In the genomic region with DNA sequence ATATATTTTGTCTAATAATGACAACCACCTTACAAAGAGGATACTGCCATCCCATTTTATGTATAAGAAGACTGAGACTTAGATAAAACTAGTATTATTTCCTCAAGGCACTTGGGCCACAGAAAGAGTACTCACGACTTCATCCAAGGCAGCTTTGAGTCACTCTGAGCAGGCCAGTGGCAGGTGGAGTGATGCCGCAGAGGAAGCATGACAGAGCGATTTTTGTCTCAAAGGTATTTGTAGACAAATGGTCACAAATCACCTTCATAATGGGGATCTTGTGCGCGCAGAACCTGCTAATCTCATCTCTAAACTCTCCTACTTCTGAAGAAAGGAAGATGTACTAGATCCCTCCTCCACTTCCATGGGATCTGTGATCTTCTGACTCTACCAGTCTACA, we compare ENCODE assay signal across 26 cellular contexts.
"Had no signal": no experiment of that assay in that cellular context is flagged by ENCODE, and none has a peak within 500 bp of the region (broad histone marks: within the 10 kb centered on the region; RNA-seq: fewer than 3 reads in every experiment).

No MANE protein-coding gene starts in this region.

- H3K27ac Mint-ChIP-seq: natural killer cell; nephron; stimulated activated effector memory CD8-positive, alpha-beta T cell treated with anti-CD3 and anti-CD28 coated beads, Interleukin-12 subunit alpha, Interleukin-12 subunit beta, amount 100 ng/mL, for 72 hours; stimulated activated naive B cell treated with anti-CD40 and anti-IgM and Interleukin-4, amounts not matched to agents 10 μg/mL and 1 μg/mL and 100 μg/mL, for 72 hours; stimulated activated naive CD8-positive, alpha-beta T cell treated with anti-CD3 and anti-CD28 coated beads, Interleukin-15, Interleukin-2, amounts not matched to agents 100 ng/mL and 50 ng/mL, for 24 hours had no signal

- H3K9me3 Mint-ChIP-seq: stimulated activated effector memory CD8-positive, alpha-beta T cell treated with anti-CD3 and anti-CD28 coated beads, Interleukin-12 subunit alpha, Interleukin-12 subunit beta, amount 100 ng/mL, for 72 hours; stimulated activated naive CD8-positive, alpha-beta T cell treated with anti-CD3 and anti-CD28 coated beads, Interleukin-15, Interleukin-2, amounts not matched to agents 100 ng/mL and 50 ng/mL, for 24 hours had no signal

- H3K4me3 ChIP-seq: pancreas, prostate gland, right atrium auricular region, right lobe of liver, sigmoid colon, stomach, thoracic aorta, thyroid gland, tibial nerve, upper lobe of left lung, vagina had no signal

- H3K36me3 ChIP-seq: neutrophil, pancreas, prostate gland, right atrium auricular region, right lobe of liver, sigmoid colon, stomach, thoracic aorta, thyroid gland, tibial nerve, upper lobe of left lung, vagina had no signal

- DNase-seq: natural killer cell; nucleus accumbens; pancreas; retina; right lobe of liver; sigmoid colon; small intestine; stimulated activated CD4-positive, alpha-beta T cell treated with anti-CD3 and anti-CD28 coated beads, Interleukin-15, amount 100 ng/mL, for 24 hours; stimulated activated CD4-positive, alpha-beta T cell treated with anti-CD3 and anti-CD28 coated beads, Interleukin-2, amount 100 ng/mL, for 24 hours; stimulated activated CD4-positive, alpha-beta T cell treated with anti-CD3 and anti-CD28 coated beads, Interleukin-2, amount 100 ng/mL, for 48 hours; stimulated activated CD4-positive, alpha-beta T cell treated with anti-CD3 and anti-CD28 coated beads, Interleukin-4, amount 100 ng/mL, for 24 hours; stimulated activated naive B cell treated with anti-CD40 and anti-IgM and Interleukin-4, amounts not matched to agents 10 μg/mL and 1 μg/mL and 100 μg/mL, for 72 hours; stimulated activated naive CD4-positive, alpha-beta T cell treated with Interleukin-2 at 50 U/mL for 16 hours; stomach; thyroid gland; trophoblast cell; upper lobe of left lung had no signal

- H3K4me3 Mint-ChIP-seq: natural killer cell; nephron; stimulated activated effector memory CD8-positive, alpha-beta T cell treated with anti-CD3 and anti-CD28 coated beads, Interleukin-12 subunit alpha, Interleukin-12 subunit beta, amount 100 ng/mL, for 72 hours; stimulated activated naive B cell treated with anti-CD40 and anti-IgM and Interleukin-4, amounts not matched to agents 10 μg/mL and 1 μg/mL and 100 μg/mL, for 72 hours; stimulated activated naive CD8-positive, alpha-beta T cell treated with anti-CD3 and anti-CD28 coated beads, Interleukin-15, Interleukin-2, amounts not matched to agents 100 ng/mL and 50 ng/mL, for 24 hours had no signal

- H3K4me1 Mint-ChIP-seq: natural killer cell; nephron; stimulated activated naive B cell treated with anti-CD40 and anti-IgM and Interleukin-4, amounts not matched to agents 10 μg/mL and 1 μg/mL and 100 μg/mL, for 72 hours had no signal

- ATAC-seq: natural killer cell; pancreas; right lobe of liver; stimulated activated effector memory CD8-positive, alpha-beta T cell treated with anti-CD3 and anti-CD28 coated beads, Interleukin-12 subunit alpha, Interleukin-12 subunit beta, amount 100 ng/mL, for 72 hours; stimulated activated naive B cell treated with anti-CD40 and anti-IgM and Interleukin-4, amounts not matched to agents 10 μg/mL and 1 μg/mL and 100 μg/mL, for 72 hours had no signal

- H3K27me3 ChIP-seq: neutrophil, pancreas, right lobe of liver, sigmoid colon, stomach, thyroid gland, tibial nerve, upper lobe of left lung, vagina had no signal

- H3K4me1 ChIP-seq: pancreas, prostate gland, right atrium auricular region, right lobe of liver, sigmoid colon, stomach, thyroid gland, tibial nerve, upper lobe of left lung, vagina had no signal

- H3K27ac ChIP-seq: neutrophil, pancreas, prostate gland, right atrium auricular region, right lobe of liver, sigmoid colon, stomach, thoracic aorta, thyroid gland, tibial nerve, upper lobe of left lung, vagina had no signal

- H3K9me3 ChIP-seq: neutrophil, pancreas, prostate gland, right atrium auricular region, right lobe of liver, sigmoid colon, stomach, thoracic aorta, thyroid gland, tibial nerve, upper lobe of left lung, vagina had no signal

- H3K36me3 Mint-ChIP-seq: natural killer cell; stimulated activated effector memory CD8-positive, alpha-beta T cell treated with anti-CD3 and anti-CD28 coated beads, Interleukin-12 subunit alpha, Interleukin-12 subunit beta, amount 100 ng/mL, for 72 hours; stimulated activated naive B cell treated with anti-CD40 and anti-IgM and Interleukin-4, amounts not matched to agents 10 μg/mL and 1 μg/mL and 100 μg/mL, for 72 hours had no signal
